ENCODE assay signal across 12 cellular contexts in genomic region chr1:6395130-6395529, GRCh38. TPM values are rescaled to one million over a fixed set of nuclear protein-coding genes. Genes with fewer than 3 reads are reported as not detected.
DNase-seq lines count a peak whose midpoint lies in the region; ATAC-seq and TF ChIP-seq lines count a peak whose summit lies in the region.
"Not testable (repeated sequence)": the region's sequence is repeated elsewhere in the genome, so short reads cannot be mapped to it uniquely, and the experiment has no call there.
"Had no signal": no experiment of that assay in that cellular context is flagged by ENCODE, and none has a peak within 500 bp of the region (broad histone marks: within the 10 kb centered on the region; RNA-seq: fewer than 3 reads in every experiment).

No MANE protein-coding gene starts in this region.

- H3K36me3 ChIP-seq in CD4-positive, alpha-beta memory T cell (ENCODE audit: insufficient read depth, low read length); KMS-11 (ENCODE audit: insufficient read depth): not testable (repeated sequence)

- peak overlapping the region; percentile 12 to 91 (median 57) for H3K27ac Mint-ChIP-seq in CD4-positive, alpha-beta memory T cell
- H3K27ac Mint-ChIP-seq in activated CD8-positive, alpha-beta memory T cell treated with anti-CD3 and anti-CD28 coated beads, Interleukin-2, amount 10 ng/mL, durations not matched to agents 7 days and 5 days, result peak overlapping the region; percentile 2
- H3K27ac Mint-ChIP-seq in activated naive CD8-positive, alpha-beta T cell treated with anti-CD3 and anti-CD28 coated beads for 36 hours, result peak overlapping the region; percentile 72
- H3K27ac Mint-ChIP-seq in immature natural killer cell, result peak overlapping the region; percentile 60 to 93 (median 84)
- peak overlapping the region in 1 of 3 experiments; percentile 51 for H3K27ac Mint-ChIP-seq in nephron

- peak overlapping the region; percentile 15 to 77 (median 54) for H3K4me3 Mint-ChIP-seq in CD4-positive, alpha-beta memory T cell
- H3K4me3 Mint-ChIP-seq in activated CD8-positive, alpha-beta memory T cell treated with anti-CD3 and anti-CD28 coated beads, Interleukin-2, amount 10 ng/mL, durations not matched to agents 7 days and 5 days, result not testable (repeated sequence)
- peak overlapping the region; percentile 81 for H3K4me3 Mint-ChIP-seq in activated naive CD8-positive, alpha-beta T cell treated with anti-CD3 and anti-CD28 coated beads for 36 hours
- H3K4me3 Mint-ChIP-seq in immature natural killer cell (peak overlapping the region; percentile 49 to 77 (median 76)), nephron (peak overlapping the region; percentile 61 to 74 (median 69))

- not testable (repeated sequence) for TF ChIP-seq CTCF in KMS-11 (conservative IDR thresholded peaks at IDR 0.05; ENCODE audit: low read depth, low read length); VCaP (conservative IDR thresholded peaks at IDR 0.05); nephron (IDR thresholded peaks at IDR 0.05; ENCODE audit: unreplicated experiment in 3 of 3)

- not testable (repeated sequence) for H3K9ac ChIP-seq in KMS-11

- intact Hi-C loops in CD4-positive, alpha-beta memory T cell (cut with micrococcal nuclease), result not testable (repeated sequence)

- not testable (repeated sequence) for H3K4me3 ChIP-seq in CD4-positive, alpha-beta memory T cell (ENCODE audit: low read length in 2 of 2); KMS-11 (IDR thresholded peaks at IDR 0.05; ENCODE audit: insufficient read depth, low read depth, low read length)

- not testable (repeated sequence) for H3K36me3 Mint-ChIP-seq in CD4-positive, alpha-beta memory T cell; activated CD8-positive, alpha-beta memory T cell treated with anti-CD3 and anti-CD28 coated beads, Interleukin-2, amount 10 ng/mL, durations not matched to agents 7 days and 5 days; immature natural killer cell; nephron (ENCODE audit: low read depth)
- peaks cover 10% of the 10 kb centered on the region for H3K36me3 Mint-ChIP-seq in activated naive CD8-positive, alpha-beta T cell treated with anti-CD3 and anti-CD28 coated beads for 36 hours

- not testable (repeated sequence) for H2AFZ ChIP-seq in KMS-11 (ENCODE audit: low read depth)

- CTCF ChIA-PET in CD4-positive, alpha-beta memory T cell (lab: Charles Lee; ENCODE audit: partially characterized antibody), result interaction anchor here (1.0 to 5.1 kb wide), 7 partner anchors 9 to 149 kb away, joined by 3 to 27 read pairs (median 5); no protein-coding TSS in a partner anchor
- CTCF ChIA-PET in activated CD8-positive, alpha-beta memory T cell treated with anti-CD3 and anti-CD28 coated beads, Interleukin-2, amount 10 ng/mL, durations not matched to agents 7 days and 5 days (lab: Charles Lee), result interaction anchor here (0.9 to 9.2 kb wide), 8 partner anchors 8 to 149 kb away, joined by 3 to 58 read pairs (median 8); no protein-coding TSS in a partner anchor

- H3K27me3 ChIP-seq in CD4-positive, alpha-beta memory T cell (ENCODE audit: insufficient read depth, low read length); KMS-11 (ENCODE audit: insufficient read depth, low read depth): not testable (repeated sequence)

- not testable (repeated sequence) for ATAC-seq in activated CD8-positive, alpha-beta memory T cell treated with anti-CD3 and anti-CD28 coated beads, Interleukin-2, amount 10 ng/mL, durations not matched to agents 7 days and 5 days

- POLR2A ChIA-PET in CD4-positive, alpha-beta memory T cell (lab: Charles Lee; ENCODE audit: partially characterized antibody), result interaction anchor here (0.6 to 4.9 kb wide), 5 partner anchors 34 to 164 kb away, joined by 3 to 52 read pairs (median 17); no protein-coding TSS in a partner anchor

- H3K27me3 Mint-ChIP-seq in CD4-positive, alpha-beta memory T cell; activated CD8-positive, alpha-beta memory T cell treated with anti-CD3 and anti-CD28 coated beads, Interleukin-2, amount 10 ng/mL, durations not matched to agents 7 days and 5 days; activated naive CD8-positive, alpha-beta T cell treated with anti-CD3 and anti-CD28 coated beads for 36 hours: not testable (repeated sequence)
- H3K27me3 Mint-ChIP-seq in immature natural killer cell (ENCODE audit: low read depth in 3 of 3) (peaks cover 4 to 17% (median 6%) of the 10 kb centered on the region in 3 donors), nephron (ENCODE audit: low read depth) (peaks cover 31% of the 10 kb centered on the region)

- H3K79me2 ChIP-seq in KMS-11 (ENCODE audit: insufficient read depth, low read depth), result peaks cover 28% of the 10 kb centered on the region; the same call in 1 of the 2 replicates

- not testable (repeated sequence) for DNase-seq in CD4-positive, alpha-beta memory T cell; activated CD8-positive, alpha-beta memory T cell treated with anti-CD3 and anti-CD28 coated beads, Interleukin-2, amount 10 ng/mL, durations not matched to agents 7 days and 5 days; immature natural killer cell
- peak; percentile 23 for DNase-seq in activated naive CD8-positive, alpha-beta T cell treated with anti-CD3 and anti-CD28 coated beads for 36 hours

- H3K4me1 ChIP-seq in CD4-positive, alpha-beta memory T cell (ENCODE audit: insufficient read depth, low read length), result peaks cover 25% of the 10 kb centered on the region
- peaks cover 23% of the 10 kb centered on the region for H3K4me1 ChIP-seq in KMS-11 (ENCODE audit: low read depth, poor library complexity, severe bottlenecking)

- H3K9me3 ChIP-seq in CD4-positive, alpha-beta memory T cell (ENCODE audit: control insufficient read depth in 1 of 2, low read length in 2 of 2), result not testable (repeated sequence)

- H3K9me3 Mint-ChIP-seq in CD4-positive, alpha-beta memory T cell; activated CD8-positive, alpha-beta memory T cell treated with anti-CD3 and anti-CD28 coated beads, Interleukin-2, amount 10 ng/mL, durations not matched to agents 7 days and 5 days (ENCODE audit: low read depth); activated naive CD8-positive, alpha-beta T cell treated with anti-CD3 and anti-CD28 coated beads for 36 hours; immature natural killer cell; nephron: not testable (repeated sequence)

- H3K4me2 ChIP-seq in KMS-11, result peak overlapping the region; percentile 37

- H3K27ac ChIP-seq in CD4-positive, alpha-beta memory T cell (ENCODE audit: low read depth, low read length); KMS-11: not testable (repeated sequence)
- H3K27ac ChIP-seq in VCaP, result peak overlapping the region; percentile 93; the same call in 1 of the 2 replicates

- H4K20me1 ChIP-seq in KMS-11 (ENCODE audit: insufficient read depth), result not testable (repeated sequence)

- H3K4me1 Mint-ChIP-seq in CD4-positive, alpha-beta memory T cell, result peaks cover 12 to 29% (median 18%) of the 10 kb centered on the region in 4 donors
- H3K4me1 Mint-ChIP-seq in activated CD8-positive, alpha-beta memory T cell treated with anti-CD3 and anti-CD28 coated beads, Interleukin-2, amount 10 ng/mL, durations not matched to agents 7 days and 5 days, result peaks cover 30% of the 10 kb centered on the region
- peaks cover 21% of the 10 kb centered on the region for H3K4me1 Mint-ChIP-seq in activated naive CD8-positive, alpha-beta T cell treated with anti-CD3 and anti-CD28 coated beads for 36 hours
- peaks cover 24 to 27% of the 10 kb centered on the region in 2 donors for H3K4me1 Mint-ChIP-seq in immature natural killer cell
- H3K4me1 Mint-ChIP-seq in nephron, result peaks cover 15% of the 10 kb centered on the region

RNA-seq across cellular contexts. Expression of gene ACOT7, which starts 1.6 kb away (rescaled TPM):
- total RNA-seq in CD4-positive, alpha-beta memory T cell, result 1 to 10 TPM; 2.7 to 3.1 TPM
- 1 to 10 TPM; 6.5 to 7.4 TPM for polyA plus RNA-seq in CD4-positive, alpha-beta memory T cell
- total RNA-seq in activated CD8-positive, alpha-beta memory T cell treated with anti-CD3 and anti-CD28 coated beads, Interleukin-2, amount 10 ng/mL, durations not matched to agents 7 days and 5 days, result 10 to 100 TPM; 81.3 to 87.0 TPM
- 10 to 100 TPM; 80.8 to 86.2 TPM for total RNA-seq in activated naive CD8-positive, alpha-beta T cell treated with anti-CD3 and anti-CD28 coated beads for 36 hours
- polyA plus RNA-seq in immature natural killer cell, result 10 to 100 TPM; 26.7 to 31.2 (median 28.9) TPM

RNA-seq across cellular contexts. Expression of gene HES2, which starts 24.6 kb away (rescaled TPM):
- total RNA-seq in CD4-positive, alpha-beta memory T cell, result not detected
- polyA plus RNA-seq in CD4-positive, alpha-beta memory T cell, result not detected
- total RNA-seq in activated CD8-positive, alpha-beta memory T cell treated with anti-CD3 and anti-CD28 coated beads, Interleukin-2, amount 10 ng/mL, durations not matched to agents 7 days and 5 days, result under 1 TPM in 1 of 2 experiments, not detected in 1; 0.52 TPM
- not detected for total RNA-seq in activated naive CD8-positive, alpha-beta T cell treated with anti-CD3 and anti-CD28 coated beads for 36 hours
- not detected for polyA plus RNA-seq in immature natural killer cell
- total RNA-seq: Calu3, SJSA1 had no signal
- polyA plus RNA-seq: right cardiac atrium had no signal

RNA-seq across cellular contexts. Expression of gene ESPN, which starts 29.4 kb away (rescaled TPM):
- total RNA-seq in CD4-positive, alpha-beta memory T cell, result 10 to 100 TPM; 10.9 to 13.5 TPM
- 1 to 10 TPM in 1 of 2 donors, under 1 TPM in 1; 0.48 to 1.8 TPM for polyA plus RNA-seq in CD4-positive, alpha-beta memory T cell
- total RNA-seq in activated CD8-positive, alpha-beta memory T cell treated with anti-CD3 and anti-CD28 coated beads, Interleukin-2, amount 10 ng/mL, durations not matched to agents 7 days and 5 days, result under 1 TPM; 0.32 to 0.89 TPM
- total RNA-seq in activated naive CD8-positive, alpha-beta T cell treated with anti-CD3 and anti-CD28 coated beads for 36 hours, result under 1 TPM; 0.39 to 0.44 TPM
- polyA plus RNA-seq in immature natural killer cell, result not detected
- total RNA-seq: RPMI7951, SJSA1, smooth muscle cell had no signal

Comparison
In these comparisons a context has a peak if more than half of its experiments do, and no peak if none do; other contexts are left out.
1. RNA of gene ACOT7, which starts 1.6 kb away (total RNA-seq): 81.3 to 87.0 TPM in activated CD8-positive, alpha-beta memory T cell treated with anti-CD3 and anti-CD28 coated beads, Interleukin-2, amount 10 ng/mL, durations not matched to agents 7 days and 5 days and 80.8 to 86.2 TPM in activated naive CD8-positive, alpha-beta T cell treated with anti-CD3 and anti-CD28 coated beads for 36 hours; 2.7 to 3.1 TPM in CD4-positive, alpha-beta memory T cell; every median in the first group is over 10 times any median in the second.
2. RNA of gene ESPN, which starts 29.4 kb away (total RNA-seq): 10.9 to 13.5 TPM in CD4-positive, alpha-beta memory T cell; 0.32 to 0.89 TPM in activated CD8-positive, alpha-beta memory T cell treated with anti-CD3 and anti-CD28 coated beads, Interleukin-2, amount 10 ng/mL, durations not matched to agents 7 days and 5 days and 0.39 to 0.44 TPM in activated naive CD8-positive, alpha-beta T cell treated with anti-CD3 and anti-CD28 coated beads for 36 hours; every median in the first group is over 4 times any median in the second.